ENCODE assay signal across 10 cellular contexts in the genomic region with DNA sequence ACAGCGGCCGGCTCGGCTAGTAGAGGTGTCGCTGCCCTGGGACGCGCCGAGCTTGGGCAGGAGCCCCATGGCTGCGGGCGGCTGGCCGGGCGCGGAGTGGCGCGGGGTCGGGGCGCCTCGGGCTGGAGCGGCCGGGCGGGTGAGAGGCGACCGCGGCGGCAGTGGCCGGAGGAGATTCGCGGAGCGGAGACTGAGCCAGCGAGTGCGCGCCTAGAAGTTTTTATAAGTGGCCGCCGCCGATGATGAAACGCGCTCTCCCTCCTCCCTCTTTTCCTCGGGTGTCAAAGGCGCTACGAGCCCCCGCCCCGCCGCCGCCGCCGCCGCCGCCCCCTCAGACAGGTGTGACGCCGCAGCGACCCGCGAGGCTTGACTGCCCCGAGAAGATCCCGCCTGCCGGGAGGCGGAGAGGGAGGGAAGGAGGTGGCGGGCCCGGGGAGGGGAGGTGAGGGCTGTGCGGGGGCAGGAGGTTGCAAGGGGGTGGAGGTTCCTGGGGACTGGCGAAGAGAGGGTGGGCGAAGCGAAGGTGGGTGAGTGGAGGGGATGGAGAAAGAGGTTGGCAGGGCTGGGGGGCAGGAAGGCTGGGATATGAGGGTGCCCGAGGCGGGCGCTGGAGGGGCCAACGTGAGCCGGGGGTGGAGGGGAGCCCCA. TPM values are rescaled to one million over a fixed set of nuclear protein-coding genes. Genes with fewer than 3 reads are reported as not detected.
DNase-seq lines count a peak whose midpoint lies in the region; ATAC-seq, FAIRE-seq and TF ChIP-seq lines count a peak whose summit lies in the region.
"Had no signal": no experiment of that assay in that cellular context is flagged by ENCODE, and none has a peak within 500 bp of the region (broad histone marks: within the 10 kb centered on the region; RNA-seq: fewer than 3 reads in every experiment).

A gene (minus strand): TSS at position 192 of the 648 bp plus-strand sequence. CDS start 123 bp downstream, at position 69.

- peak within 1 kb of the TSS; percentile 97 for H3K4me3 Mint-ChIP-seq in endothelial cell (ENCODE audit: unreplicated experiment)

- no peak for FAIRE-seq in urothelium cell line (lab: Jason Lieb, UNC)
- FAIRE-seq: TTC549 had no signal

- TF ChIP-seq CTCF in endothelial cell (IDR thresholded peaks at IDR 0.05; ENCODE audit: unreplicated experiment) (no peak), mucosa of descending colon (IDR thresholded peaks at IDR 0.05) (no peak)

- H3K9me3 Mint-ChIP-seq in endothelial cell (ENCODE audit: unreplicated experiment): no peaks in the 10 kb centered on the region

- H3K4me1 Mint-ChIP-seq in endothelial cell (ENCODE audit: unreplicated experiment): peaks cover 2% of the 10 kb centered on the region

- no peaks in the 10 kb centered on the region for H3K9me3 ChIP-seq in mucosa of descending colon

- intact Hi-C loops in mucosa of descending colon (cut with DNase I, micrococcal nuclease): no loop called here

- TF ChIP-seq POLR2A in erythroblast (IDR thresholded peaks at IDR 0.05; ENCODE audit: low read length): no peak

- no peaks in the 10 kb centered on the region for H3K36me3 ChIP-seq in mucosa of descending colon (ENCODE audit: low read depth)

- H3K27ac Mint-ChIP-seq in endothelial cell (ENCODE audit: unreplicated experiment): no peak within 1 kb of the TSS

- H3K36me3 Mint-ChIP-seq in endothelial cell (ENCODE audit: low read depth, unreplicated experiment): peaks cover 6% of the 10 kb centered on the region

- peak; percentile 10 for DNase-seq in NCI-H2107 (lab: John Stamatoyannopoulos, UW)
- no peak for DNase-seq in NCI-H2107 treated with DMSO at 0.1 percent for 48 hours (lab: John Stamatoyannopoulos, UW; ENCODE audit: unreplicated experiment)
- peak; percentile 56 for DNase-seq in NCI-H526 treated with DMSO at 0.1 percent for 48 hours (lab: John Stamatoyannopoulos, UW)
- DNase-seq in endothelial cell (ENCODE audit: low spot score): peak; percentile 28
- DNase-seq in mucosa of descending colon: peak; percentile 33 to 59 (median 57)
- peak; percentile 70 for DNase-seq in urothelium cell line (ENCODE audit: low spot score)
- no peak for DNase-seq in erythroblast (lab: John Stamatoyannopoulos, UW)
- DNase-seq: DND-41 had no signal

- H3K27me3 Mint-ChIP-seq in endothelial cell (ENCODE audit: unreplicated experiment): peaks cover 18% of the 10 kb centered on the region

- ATAC-seq in mucosa of descending colon (peak; percentile 76), HG03159 (IDR thresholded peaks at IDR 0.05; ENCODE audit: unreplicated experiment) (no peak)

- no peaks in the 10 kb centered on the region for H3K4me1 ChIP-seq in mucosa of descending colon (ENCODE audit: low read depth)

- H3K4me3 ChIP-seq in mucosa of descending colon: peak within 1 kb of the TSS; percentile 19

RNA-seq across cellular contexts. Expression of the gene that starts here (rescaled TPM):
- total RNA-seq in endothelial cell (ENCODE audit: unreplicated experiment) (3.8 TPM), mucosa of descending colon (10 to 100 TPM; 34.3 to 72.2 (median 67.7) TPM)

Comparison
In these comparisons a context has a peak if more than half of its experiments do, and no peak if none do; other contexts are left out.
1. DNase-seq: peak in NCI-H2107 (single experiment), NCI-H526 treated with DMSO at 0.1 percent for 48 hours (single experiment), endothelial cell (single experiment), mucosa of descending colon (3 of 3) and urothelium cell line (single experiment); none in NCI-H2107 treated with DMSO at 0.1 percent for 48 hours (single experiment) and erythroblast (0 of 2).